24 cellular contexts compared by ENCODE assay signal in genomic region chr9:8569832-8570231, GRCh38.
"Had no signal": no experiment of that assay in that cellular context is flagged by ENCODE, and none has a peak within 500 bp of the region (broad histone marks: within the 10 kb centered on the region; RNA-seq: fewer than 3 reads in every experiment).

No MANE protein-coding gene starts in this region.

- H3K27me3 Mint-ChIP-seq: dendritic cell treated with granulocyte-macrophage colony-stimulating factor and Interleukin-4, amounts not matched to agents 40 ng/mL and 50 ng/mL, for 4 days had no signal

- H3K27ac ChIP-seq: colonic mucosa, epithelial cell of prostate, esophagus squamous epithelium, gastrocnemius medialis, heart right ventricle, left lung, lower lobe of right lung had no signal

- H3K4me3 Mint-ChIP-seq: dendritic cell treated with granulocyte-macrophage colony-stimulating factor and Interleukin-4, amounts not matched to agents 40 ng/mL and 50 ng/mL, for 4 days; effector memory CD8-positive, alpha-beta T cell; endodermal cell; mesothelial cell of epicardium had no signal

- H3K4me3 ChIP-seq: colonic mucosa, esophagus squamous epithelium, gastrocnemius medialis, heart right ventricle, left lung, lower lobe of right lung, mucosa of descending colon had no signal

- H3K36me3 ChIP-seq: colonic mucosa, esophagus squamous epithelium, gastrocnemius medialis, heart right ventricle, left lung, lower lobe of right lung had no signal

- ATAC-seq: effector memory CD8-positive, alpha-beta T cell; esophagus mucosa; gastrocnemius medialis; heart right ventricle; left cardiac atrium; left lung; left ventricle myocardium superior; lower lobe of right lung; mucosa of descending colon had no signal

- H3K9me3 Mint-ChIP-seq: dendritic cell treated with granulocyte-macrophage colony-stimulating factor and Interleukin-4, amounts not matched to agents 40 ng/mL and 50 ng/mL, for 4 days; endodermal cell had no signal

- H3K27me3 ChIP-seq: colonic mucosa, esophagus squamous epithelium, gastrocnemius medialis, heart right ventricle, left lung had no signal

- DNase-seq: colonic mucosa; cortex of kidney; effector CD8-positive, alpha-beta T cell; effector memory CD8-positive, alpha-beta T cell; endodermal cell; erythroblast; esophagus squamous epithelium; foreskin fibroblast; foreskin melanocyte; gastrocnemius medialis; glutamatergic neuron; head of caudate nucleus; heart right ventricle; hippocampal formation; left cardiac atrium; left lung; left ventricle myocardium superior; lower lobe of right lung; mesenchymal stem cell; mucosa of descending colon had no signal

- H3K4me1 ChIP-seq: colonic mucosa, esophagus squamous epithelium, gastrocnemius medialis, left lung, lower lobe of right lung had no signal

- H3K9me3 ChIP-seq: colonic mucosa, esophagus squamous epithelium, gastrocnemius medialis, heart right ventricle, left lung, lower lobe of right lung, mucosa of descending colon had no signal

- H3K27ac Mint-ChIP-seq: dendritic cell treated with granulocyte-macrophage colony-stimulating factor and Interleukin-4, amounts not matched to agents 40 ng/mL and 50 ng/mL, for 4 days; effector memory CD8-positive, alpha-beta T cell; endodermal cell; mesothelial cell of epicardium had no signal
